ENCODE assay signal across 8 cellular contexts in genomic region chr1:206507395-206508129, GRCh38. TPM values are rescaled to one million over a fixed set of nuclear protein-coding genes. Genes with fewer than 3 reads are reported as not detected.
DNase-seq lines count a peak whose midpoint lies in the region; TF ChIP-seq lines count a peak whose summit lies in the region.

TSS of gene RASSF5 (plus strand) at chr1:206507531. CDS start at chr1:206507603, 72 bp downstream.

- H3K79me2 ChIP-seq in GM23248 (ENCODE audit: insufficient read depth) = no peaks in the 10 kb centered on the region

- H3K9ac ChIP-seq in GM23248 (peak within 1 kb of the TSS; percentile 49), colonic mucosa (ENCODE audit: low read depth in 2 of 2, low read length in 2 of 2) (peak within 1 kb of the TSS; percentile 55 to 60), liver (ENCODE audit: low read depth in 1 of 2, low read length in 2 of 2) (peak within 1 kb of the TSS; percentile 37 to 48)

- H3K9me3 ChIP-seq in GM23248 (ENCODE audit: low read depth) (no peaks in the 10 kb centered on the region), colonic mucosa (no peaks in the 10 kb centered on the region), liver (ENCODE audit: control insufficient read depth in 4 of 4, low read length in 3 of 4) (no peaks in the 10 kb centered on the region)

- no peaks in the 10 kb centered on the region for H3K36me3 ChIP-seq in GM23248 (ENCODE audit: low read depth)
- H3K36me3 ChIP-seq in colonic mucosa = no peaks in the 10 kb centered on the region
- no peaks in the 10 kb centered on the region for H3K36me3 ChIP-seq in liver (ENCODE audit: control insufficient read depth in 4 of 4, insufficient read depth in 3 of 4, low read depth in 1 of 4, low read length in 3 of 4)

- no peaks in the 10 kb centered on the region for H4K20me1 ChIP-seq in GM23248 (ENCODE audit: insufficient read depth)

- H3K27me3 ChIP-seq in GM23248 (replicated peaks; ENCODE audit: insufficient read depth) (no peaks in the 10 kb centered on the region), colonic mucosa (peaks cover 24% of the 10 kb centered on the region), liver (ENCODE audit: control insufficient read depth in 4 of 4, insufficient read depth in 4 of 4, low read length in 3 of 4) (no peaks in the 10 kb centered on the region)

- intact Hi-C loops in colonic mucosa (cut with DNase I) = no loop called here

- TF ChIP-seq RAD21 in liver (IDR thresholded peaks at IDR 0.05) = peak in 1 of 2 donors; percentile 45

- peaks cover 28% of the 10 kb centered on the region for H3K4me1 ChIP-seq in GM23248 (ENCODE audit: insufficient read depth)
- H3K4me1 ChIP-seq in colonic mucosa = no peaks in the 10 kb centered on the region
- peaks cover 11 to 78% (median 63%) of the 10 kb centered on the region in 4 donors for H3K4me1 ChIP-seq in liver (ENCODE audit: control insufficient read depth in 4 of 4, insufficient read depth in 4 of 4, low read length in 3 of 4)

- in situ Hi-C loops in GM23248 (cut with MboI) = loop anchor here (10.0 kb wide), 1 partner anchor 77 kb away; no protein-coding TSS in a partner anchor

- peak within 1 kb of the TSS; percentile 71 for H2AFZ ChIP-seq in GM23248

- WGBS in GM23248 (ENCODE audit: low coverage in 1 of 2, low lambda C conversion rate in 2 of 2, missing lambda C conversion rate in 2 of 2), 2 experiments = 0 to 1% methylated on average over 29 to 77 of the region's 88 CpGs
- under 1% methylated on average over 88 of the region's 88 CpGs for WGBS in liver

- no peak within 1 kb of the TSS for H3K27ac ChIP-seq in GM23248
- H3K27ac ChIP-seq in colonic mucosa = no peak within 1 kb of the TSS
- H3K27ac ChIP-seq in liver (ENCODE audit: low read depth in 1 of 2, low read length in 2 of 2) = peak within 1 kb of the TSS; percentile 68 to 76

- no peak for TF ChIP-seq CTCF in colonic mucosa (IDR thresholded peaks at IDR 0.05)
- TF ChIP-seq CTCF in liver (IDR thresholded peaks at IDR 0.05; ENCODE audit: low read depth, low read length, missing input control) = no peak

- peak within 1 kb of the TSS; percentile 77 for H3K4me3 ChIP-seq in GM23248
- H3K4me3 ChIP-seq in colonic mucosa = peak within 1 kb of the TSS; percentile 58
- H3K4me3 ChIP-seq in liver (ENCODE audit: low read depth in 1 of 3, low read length in 3 of 3) = peak within 1 kb of the TSS; percentile 31 to 79 (median 72)

- H3K9me2 ChIP-seq in GM23248 (ENCODE audit: insufficient read depth) = no peaks in the 10 kb centered on the region

- DNase-seq in DMS79 (lab: John Stamatoyannopoulos, UW) (peak; percentile 63), GM23248 (peak; percentile 77), NCI-H1105 (lab: John Stamatoyannopoulos, UW) (peak; percentile 52), colonic mucosa (peak; percentile 87), NCI-H2107 (lab: John Stamatoyannopoulos, UW) (no peak)
- DNase-seq in activated CD4-positive, alpha-beta T cell treated with anti-CD3 and anti-CD28 coated beads for 4 hours = peak; percentile 73 to 76
- peak; percentile 76 to 83 for DNase-seq in stimulated activated CD4-positive, alpha-beta T cell treated with anti-CD3 and anti-CD28 coated beads, Interleukin-4, amount 100 ng/mL, for 4 hours

- H3K4me2 ChIP-seq in GM23248 (ENCODE audit: unreplicated experiment) = peak within 1 kb of the TSS; percentile 73

- peaks cover 36% of the 10 kb centered on the region for H3F3A ChIP-seq in GM23248 (ENCODE audit: insufficient read depth)

TF ChIP-seq in liver, 16 proteins besides CTCF, POLR2A, EP300 and RAD21:
- peak; percentile 52 for TF ChIP-seq SP1 (IDR thresholded peaks at IDR 0.05)
- TF ChIP-seq MAX (IDR thresholded peaks at IDR 0.05) = no peak
- no peak for TF ChIP-seq HNF4G (IDR thresholded peaks at IDR 0.05)
- TF ChIP-seq HNF4A (conservative IDR thresholded peaks at IDR 0.05) = peak in 1 of 2 donors; percentile 33
- TF ChIP-seq FOXA1 (IDR thresholded peaks at IDR 0.05) = no peak
- TF ChIP-seq EGR1 (IDR thresholded peaks at IDR 0.05; ENCODE audit: low read depth in 2 of 2) = peak in 1 of 2 donors; percentile 46
- no peak for TF ChIP-seq FOXA2 (IDR thresholded peaks at IDR 0.05)
- no peak for TF ChIP-seq ZBTB33 (IDR thresholded peaks at IDR 0.05)
- no peak for TF ChIP-seq ATF3 (IDR thresholded peaks at IDR 0.05)
- TF ChIP-seq RXRA (IDR thresholded peaks at IDR 0.05) = peak in 1 of 2 donors; percentile 37
- no peak for TF ChIP-seq JUND (IDR thresholded peaks at IDR 0.05)
- TF ChIP-seq REST (IDR thresholded peaks at IDR 0.05) = peak; percentile 93
- peak; percentile 61 for TF ChIP-seq YY1 (IDR thresholded peaks at IDR 0.05)
- TF ChIP-seq GABPA (IDR thresholded peaks at IDR 0.05 in 1 of 2, conservative IDR thresholded peaks at IDR 0.05 in 1 of 2) = no peak
- TF ChIP-seq NR2F2 (IDR thresholded peaks at IDR 0.05) = no peak
- peak; percentile 85 for TF ChIP-seq TAF1 (conservative IDR thresholded peaks at IDR 0.05)
TF ChIP-seq in liver: peak in this region for 7.

RNA-seq across cellular contexts. Expression of gene RASSF5, which starts in this region (rescaled TPM):
- total RNA-seq in GM23248 (2014; rRNA removed; shearing (Covaris generic)) = 0.22 and 0.89 TPM in 2 replicates
- polyA plus RNA-seq in GM23248 (2016; fragmentation: Nextera tagmentation; extraction: Ambion mirVana) (0.28 and 0.48 TPM in 2 replicates), liver (1 to 10 TPM; 4.8 to 5.2 TPM)
- total RNA-seq in colonic mucosa (1 to 10 TPM; 4.9 to 5.4 TPM), liver (10 to 100 TPM in 1 of 2 donors, 1 to 10 TPM in 1; 5.8 to 10.0 TPM)

Comparison
In these comparisons a context has a peak if more than half of its experiments do, and no peak if none do; other contexts are left out.
1. Peak in DNase-seq, H3K4me3 ChIP-seq, H3K9ac ChIP-seq and H3K4me2 ChIP-seq in GM23248; RNA of the gene not detected or under 1 TPM.
2. H3K27ac ChIP-seq: peak in liver (2 of 2); none in GM23248 (single experiment) and colonic mucosa (single experiment).
3. Peak in every context shown above with its lines, with median percentiles within 50 percentile points of each other: H3K4me3 ChIP-seq and H3K9ac ChIP-seq.